Comparison of ENCODE assay signal across 9 cellular contexts in the genomic region with DNA sequence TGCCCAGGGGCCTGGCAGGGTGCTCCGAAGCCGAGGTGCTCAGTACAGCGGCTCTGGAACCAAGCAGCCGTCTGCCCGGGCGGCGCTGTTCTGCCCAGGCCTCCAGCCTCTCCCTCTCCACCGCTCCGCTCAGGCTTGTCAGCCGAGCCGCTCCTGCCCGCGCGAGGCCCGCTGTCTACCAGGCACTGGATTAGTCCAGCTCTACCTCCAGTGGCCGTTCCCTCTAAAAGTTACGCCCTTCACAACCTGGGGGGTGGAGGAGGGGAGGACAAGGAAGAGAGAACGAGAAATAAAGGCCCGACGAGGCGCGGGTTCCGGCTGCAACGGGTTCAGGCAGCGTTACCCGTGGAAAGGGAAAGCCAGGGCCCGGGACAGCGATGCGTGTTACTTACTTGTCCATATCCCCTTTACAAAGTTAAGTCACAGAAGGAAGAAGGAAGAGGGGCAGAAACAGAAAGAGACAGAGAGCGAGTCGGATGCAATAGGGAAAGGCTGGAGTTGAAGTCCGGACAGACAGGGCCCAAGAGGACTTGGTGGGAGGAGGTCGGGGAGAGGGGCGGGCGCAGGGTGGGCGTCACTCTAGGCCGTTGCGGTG. TPM values are rescaled to one million over a fixed set of nuclear protein-coding genes. Genes with fewer than 3 reads are reported as not detected.
A peak's percentile ranks its signal among the peaks of the same experiment; 100 is the strongest.
DNase-seq lines count a peak whose midpoint lies in the region; FAIRE-seq and TF ChIP-seq lines count a peak whose summit lies in the region.
"Had no signal": no experiment of that assay in that cellular context is flagged by ENCODE, and none has a peak within 500 bp of the region (broad histone marks: within the 10 kb centered on the region; RNA-seq: fewer than 3 reads in every experiment).

No MANE protein-coding gene starts in this region.

- no peak for FAIRE-seq in GM12892 (lab: Jason Lieb, UNC)
- FAIRE-seq: colon had no signal

- H3K79me2 ChIP-seq in neural cell (replicated peaks; ENCODE audit: insufficient read depth, low read length), result peaks cover 61% of the 10 kb centered on the region

- no peaks in the 10 kb centered on the region for H4K20me1 ChIP-seq in neural cell (ENCODE audit: insufficient read depth)

- H3K27me3 ChIP-seq in HUES64 (ENCODE audit: insufficient read depth, low read length), result peaks cover 60% of the 10 kb centered on the region
- peaks cover 49% of the 10 kb centered on the region for H3K27me3 ChIP-seq in ectodermal cell (ENCODE audit: control insufficient read depth, insufficient read depth, low read length, poor library complexity, severe bottlenecking)
- peaks cover 82% of the 10 kb centered on the region for H3K27me3 ChIP-seq in neural cell (ENCODE audit: insufficient read depth, low read depth, low read length)

- no peak for TF ChIP-seq RAD21 in neural cell (conservative IDR thresholded peaks at IDR 0.05)

- H3K9ac ChIP-seq in HUES64 (ENCODE audit: low read depth, low read length) (peak overlapping the region; percentile 87), neural cell (ENCODE audit: low read length) (peak overlapping the region; percentile 68)

- TF ChIP-seq EP300 in neural cell (conservative IDR thresholded peaks at IDR 0.05; ENCODE audit: poor library complexity, severe bottlenecking), result no peak

- H3K36me3 ChIP-seq in HUES64 (ENCODE audit: insufficient read depth, low read length), result peaks cover 6% of the 10 kb centered on the region; the same call in 1 of the 2 replicates
- peaks cover 13% of the 10 kb centered on the region for H3K36me3 ChIP-seq in ectodermal cell (ENCODE audit: control insufficient read depth, insufficient read depth, low read length)
- no peaks in the 10 kb centered on the region for H3K36me3 ChIP-seq in neural cell (ENCODE audit: insufficient read depth, low read length)

- no peak for TF ChIP-seq POLR2A in GM12892 (IDR thresholded peaks at IDR 0.05; ENCODE audit: low read depth, low read length)

- no peak overlapping the region for H2AFZ ChIP-seq in neural cell (ENCODE audit: low read depth, low read length)

- no peaks in the 10 kb centered on the region for H3K9me2 ChIP-seq in neural cell (ENCODE audit: insufficient read depth, low read length)

- DNase-seq in DMS53 treated with DMSO at 0.1 percent for 48 hours (lab: John Stamatoyannopoulos, UW; ENCODE audit: unreplicated experiment) (peak; percentile 57), HEK293T (ENCODE audit: extremely low spot score) (no peak), NCI-H526 treated with DMSO at 0.1 percent for 48 hours (lab: John Stamatoyannopoulos, UW) (no peak), AG08395 (ENCODE audit: low spot score) (no peak), GM12892 (ENCODE audit: insufficient read length) (no peak)

- H3K27ac ChIP-seq in HUES64 (ENCODE audit: low read depth, low read length) (peak overlapping the region; percentile 95; the same call in 1 of the 2 replicates), ectodermal cell (ENCODE audit: insufficient read depth, low read depth, low read length, poor library complexity, severe bottlenecking) (peak overlapping the region; percentile 83), neural cell (ENCODE audit: low read length) (peak overlapping the region; percentile 76)

- under 1% methylated on average over 35 of the region's 38 CpGs for WGBS in HUES64
- 1% methylated on average over 38 of the region's 38 CpGs for WGBS in ectodermal cell, 2 experiments

- H3K4me3 ChIP-seq in HUES64 (ENCODE audit: low read length) (peak overlapping the region; percentile 75), ectodermal cell (ENCODE audit: insufficient read depth, low read depth, low read length) (peak overlapping the region; percentile 88), neural cell (ENCODE audit: low read length) (peak overlapping the region; percentile 66)

- TF ChIP-seq CTCF in neural cell (IDR thresholded peaks at IDR 0.05; ENCODE audit: poor library complexity, severe bottlenecking), result no peak

- no peak overlapping the region for H3K4me2 ChIP-seq in neural cell (ENCODE audit: low read length)

- POLR2A ChIA-PET in HEK293T (lab: Yijun Ruan, JAX), result no interaction called here

- H3F3A ChIP-seq in neural cell (ENCODE audit: insufficient read depth, low read length, poor library complexity, severe bottlenecking), result no peaks in the 10 kb centered on the region

- H3K4me1 ChIP-seq in HUES64 (ENCODE audit: insufficient read depth, low read length), result peaks cover 51% of the 10 kb centered on the region
- H3K4me1 ChIP-seq in ectodermal cell (ENCODE audit: control insufficient read depth, insufficient read depth, low read length), result peaks cover 16% of the 10 kb centered on the region

- H3K9me3 ChIP-seq in HUES64 (ENCODE audit: insufficient read depth, low read depth, low read length), result no peaks in the 10 kb centered on the region
- no peaks in the 10 kb centered on the region for H3K9me3 ChIP-seq in ectodermal cell (ENCODE audit: control insufficient read depth, low read length)
- H3K9me3 ChIP-seq in neural cell (ENCODE audit: low read length), result no peaks in the 10 kb centered on the region

- CTCF ChIA-PET in HEK293T (lab: Yijun Ruan, JAX), result no interaction called here

TF ChIP-seq in neural cell, 6 proteins besides CTCF, POLR2A, EP300 and RAD21:
- no peak for TF ChIP-seq SMC3 (conservative IDR thresholded peaks at IDR 0.05; ENCODE audit: poor library complexity)
- TF ChIP-seq MXI1 (conservative IDR thresholded peaks at IDR 0.05; ENCODE audit: poor library complexity, severe bottlenecking), result no peak
- TF ChIP-seq, protein P1, sequence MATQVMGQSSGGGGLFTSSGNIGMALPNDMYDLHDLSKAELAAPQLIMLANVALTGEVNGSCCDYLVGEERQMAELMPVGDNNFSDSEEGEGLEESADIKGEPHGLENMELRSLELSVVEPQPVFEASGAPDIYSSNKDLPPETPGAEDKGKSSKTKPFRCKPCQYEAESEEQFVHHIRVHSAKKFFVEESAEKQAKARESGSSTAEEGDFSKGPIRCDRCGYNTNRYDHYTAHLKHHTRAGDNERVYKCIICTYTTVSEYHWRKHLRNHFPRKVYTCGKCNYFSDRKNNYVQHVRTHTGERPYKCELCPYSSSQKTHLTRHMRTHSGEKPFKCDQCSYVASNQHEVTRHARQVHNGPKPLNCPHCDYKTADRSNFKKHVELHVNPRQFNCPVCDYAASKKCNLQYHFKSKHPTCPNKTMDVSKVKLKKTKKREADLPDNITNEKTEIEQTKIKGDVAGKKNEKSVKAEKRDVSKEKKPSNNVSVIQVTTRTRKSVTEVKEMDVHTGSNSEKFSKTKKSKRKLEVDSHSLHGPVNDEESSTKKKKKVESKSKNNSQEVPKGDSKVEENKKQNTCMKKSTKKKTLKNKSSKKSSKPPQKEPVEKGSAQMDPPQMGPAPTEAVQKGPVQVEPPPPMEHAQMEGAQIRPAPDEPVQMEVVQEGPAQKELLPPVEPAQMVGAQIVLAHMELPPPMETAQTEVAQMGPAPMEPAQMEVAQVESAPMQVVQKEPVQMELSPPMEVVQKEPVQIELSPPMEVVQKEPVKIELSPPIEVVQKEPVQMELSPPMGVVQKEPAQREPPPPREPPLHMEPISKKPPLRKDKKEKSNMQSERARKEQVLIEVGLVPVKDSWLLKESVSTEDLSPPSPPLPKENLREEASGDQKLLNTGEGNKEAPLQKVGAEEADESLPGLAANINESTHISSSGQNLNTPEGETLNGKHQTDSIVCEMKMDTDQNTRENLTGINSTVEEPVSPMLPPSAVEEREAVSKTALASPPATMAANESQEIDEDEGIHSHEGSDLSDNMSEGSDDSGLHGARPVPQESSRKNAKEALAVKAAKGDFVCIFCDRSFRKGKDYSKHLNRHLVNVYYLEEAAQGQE (IDR thresholded peaks at IDR 0.05; ENCODE audit: borderline replicate concordance), result no peak
- TF ChIP-seq POLR2AphosphoS5 (IDR thresholded peaks at IDR 0.05), result no peak
- no peak for TF ChIP-seq EZH2 (IDR thresholded peaks at IDR 0.05; ENCODE audit: borderline replicate concordance, insufficient read depth, low read length, poor library complexity, severe bottlenecking)
- TF ChIP-seq TAF1 (IDR thresholded peaks at IDR 0.05; ENCODE audit: low read depth), result no peak

TF ChIP-seq in HEK293T, 16 proteins besides CTCF, POLR2A, EP300 and RAD21:
- TF ChIP-seq LEF1 (IDR thresholded peaks at IDR 0.05; ENCODE audit: borderline replicate concordance), result no peak
- no peak for TF ChIP-seq ZNF384 (IDR thresholded peaks at IDR 0.05)
- TF ChIP-seq HDGF (IDR thresholded peaks at IDR 0.05; ENCODE audit: borderline replicate concordance), result no peak
- TF ChIP-seq L3MBTL2 (conservative IDR thresholded peaks at IDR 0.05), result no peak
- TF ChIP-seq NFRKB (IDR thresholded peaks at IDR 0.05), result no peak
- no peak for TF ChIP-seq FOXA1 (IDR thresholded peaks at IDR 0.05)
- no peak for TF ChIP-seq ARNT (IDR thresholded peaks at IDR 0.05)

RNA-seq across cellular contexts. Expression of a gene that starts 2.9 kb away (rescaled TPM):
- 10.7 TPM for polyA plus RNA-seq in HUES64 (2013, experiment 1 of 2)
- polyA plus RNA-seq in HUES64 (2013, experiment 2 of 2), result 15.0 TPM
- polyA plus RNA-seq in ectodermal cell (2013, experiment 1 of 4), result 45.2 TPM
- 64.6 TPM for polyA plus RNA-seq in ectodermal cell (2013, experiment 2 of 4)
- 44.9 TPM for polyA plus RNA-seq in ectodermal cell (2013, experiment 3 of 4)
- polyA plus RNA-seq in ectodermal cell (2013, experiment 4 of 4), result 44.9 TPM
- 8.4 and 8.7 TPM in 2 replicates for polyA plus RNA-seq in neural cell
- polyA minus RNA-seq in neural cell, result 15.6 TPM in 2 replicates
- polyA plus RNA-seq in GM12892 (2012; ENCODE audit: missing spikeins), result not detected
